ENCODE assay signal across 8 cellular contexts in genomic region chr6:81751388-81752083, GRCh38. TPM values are rescaled to one million over a fixed set of nuclear protein-coding genes. Genes with fewer than 3 reads are reported as not detected.
DNase-seq lines count a peak whose midpoint lies in the region; ATAC-seq and TF ChIP-seq lines count a peak whose summit lies in the region.

No MANE protein-coding gene starts in this region.

- H3K27ac Mint-ChIP-seq in IgD-negative memory B cell = peak overlapping the region; percentile 54 to 97 (median 84)
- peak overlapping the region; percentile 90 to 95 for H3K27ac Mint-ChIP-seq in effector memory CD8-positive, alpha-beta T cell
- H3K27ac Mint-ChIP-seq in memory B cell = peak overlapping the region; percentile 91

- H3K9me3 Mint-ChIP-seq in IgD-negative memory B cell (peaks cover 0 to 2% (median 0%) of the 10 kb centered on the region in 3 donors), memory B cell (no peaks in the 10 kb centered on the region)
- no peaks in the 10 kb centered on the region for H3K9me3 Mint-ChIP-seq in effector memory CD8-positive, alpha-beta T cell

- H3K36me3 Mint-ChIP-seq in IgD-negative memory B cell (no peaks in the 10 kb centered on the region), memory B cell (peaks cover 2% of the 10 kb centered on the region)
- peaks cover 33% of the 10 kb centered on the region for H3K36me3 Mint-ChIP-seq in effector memory CD8-positive, alpha-beta T cell (ENCODE audit: insufficient read depth)

- DNase-seq in D341Med (ENCODE audit: low spot score) (peak; percentile 57), memory B cell (ENCODE audit: low spot score in 2 of 2) (peak; percentile 1 to 34), GM13977 (ENCODE audit: low spot score) (no peak)
- DNase-seq in activated CD4-positive, alpha-beta T cell treated with anti-CD3 and anti-CD28 coated beads, Interleukin-2, amount 50 U/mL, for 4 hours = peak; percentile 4 to 9
- DNase-seq in effector memory CD8-positive, alpha-beta T cell = peak; percentile 14 to 22 (median 18)
- peak; percentile 23 for DNase-seq in stimulated activated naive CD4-positive, alpha-beta T cell treated with Interleukin-2 at 50 U/mL for 16 hours (lab: John Stamatoyannopoulos, UW)
- no peak for DNase-seq in effector CD8-positive, alpha-beta T cell (lab: John Stamatoyannopoulos, UW)

- H3K27me3 Mint-ChIP-seq in IgD-negative memory B cell = peaks cover 13% of the 10 kb centered on the region
- H3K27me3 Mint-ChIP-seq in effector memory CD8-positive, alpha-beta T cell = peaks cover 8 to 20% of the 10 kb centered on the region in 2 donors
- peaks cover 5% of the 10 kb centered on the region for H3K27me3 Mint-ChIP-seq in memory B cell

- ATAC-seq in effector memory CD8-positive, alpha-beta T cell (replicated peaks) = peak; percentile 2
- ATAC-seq in memory B cell (ENCODE audit: low read depth) = no peak

- no peak for TF ChIP-seq CTCF in GM13977 (IDR thresholded peaks at IDR 0.05; ENCODE audit: extremely low read depth, insufficient read depth, missing control alignments)

- in situ Hi-C loops in GM13977 (cut with MboI; ENCODE audit: low pct_unique_long_range_greater_than_20kb, low sequenced_read_pairs, unreplicated experiment) = no loop called here

- H3K4me3 Mint-ChIP-seq in IgD-negative memory B cell (peak overlapping the region; percentile 94 to 99 (median 98)), memory B cell (peak overlapping the region; percentile 96)
- H3K4me3 Mint-ChIP-seq in effector memory CD8-positive, alpha-beta T cell = peak overlapping the region; percentile 94 to 95

- H3K4me1 Mint-ChIP-seq in IgD-negative memory B cell (peaks cover 15 to 33% (median 25%) of the 10 kb centered on the region in 3 donors), memory B cell (peaks cover 32% of the 10 kb centered on the region)
- peaks cover 15 to 21% of the 10 kb centered on the region in 2 donors for H3K4me1 Mint-ChIP-seq in effector memory CD8-positive, alpha-beta T cell (ENCODE audit: low read depth in 2 of 2)

RNA-seq across cellular contexts. Expression of gene TENT5A, which starts 0.9 kb away (rescaled TPM):
- polyA plus RNA-seq in IgD-negative memory B cell = 4.2 TPM

Comparison
In these comparisons a context has a peak if more than half of its experiments do, and no peak if none do; other contexts are left out.
1. DNase-seq: peak in D341Med (single experiment), activated CD4-positive, alpha-beta T cell treated with anti-CD3 and anti-CD28 coated beads, Interleukin-2, amount 50 U/mL, for 4 hours (2 of 2), effector memory CD8-positive, alpha-beta T cell (3 of 3), memory B cell (2 of 2) and stimulated activated naive CD4-positive, alpha-beta T cell treated with Interleukin-2 at 50 U/mL for 16 hours (single experiment); none in GM13977 (single experiment) and effector CD8-positive, alpha-beta T cell (single experiment).
2. Peak in every context shown above with its lines, with median percentiles within 50 percentile points of each other: H3K27ac Mint-ChIP-seq and H3K4me3 Mint-ChIP-seq.